Comparison of ENCODE assay signal across 12 cellular contexts in genomic region chr13:79108914-79109643, GRCh38.
DNase-seq lines count a peak whose midpoint lies in the region; ATAC-seq, FAIRE-seq and TF ChIP-seq lines count a peak whose summit lies in the region.
"Had no signal": no experiment of that assay in that cellular context is flagged by ENCODE, and none has a peak within 500 bp of the region (broad histone marks: within the 10 kb centered on the region; RNA-seq: fewer than 3 reads in every experiment).

No MANE protein-coding gene starts in this region.

- no peak for TF ChIP-seq POLR2A in body of pancreas (IDR thresholded peaks at IDR 0.05)

- intact Hi-C loops in body of pancreas (cut with DNase I): no loop called here

- TF ChIP-seq CTCF in body of pancreas (IDR thresholded peaks at IDR 0.05): no peak
- no peak for TF ChIP-seq CTCF in D721Med (IDR thresholded peaks at IDR 0.05; ENCODE audit: insufficient read depth, missing control alignments)

- 89 to 90% (median 89%) methylated on average over 1 of the region's 1 CpG for WGBS in small intestine, 3 donors
- WGBS in body of pancreas, 2 donors: 62 to 63% methylated on average over 1 of the region's 1 CpG

- H3K27ac ChIP-seq in small intestine (ENCODE audit: low read depth in 1 of 2, low read length in 1 of 2): no peak overlapping the region
- no peak overlapping the region for H3K27ac ChIP-seq in body of pancreas
- H3K27ac ChIP-seq: psoas muscle had no signal

- no peaks in the 10 kb centered on the region for H3K9me3 ChIP-seq in small intestine (ENCODE audit: control insufficient read depth, low read depth)
- no peaks in the 10 kb centered on the region for H3K9me3 ChIP-seq in body of pancreas
- H3K9me3 ChIP-seq: psoas muscle had no signal

- H3K27me3 ChIP-seq in small intestine (ENCODE audit: control insufficient read depth in 2 of 2, insufficient read depth in 2 of 2, low read length in 2 of 2) (no peaks in the 10 kb centered on the region), body of pancreas (no peaks in the 10 kb centered on the region)

- DNase-seq in DMS 273 treated with DMSO at 0.1 percent for 48 hours (lab: John Stamatoyannopoulos, UW): peak; percentile 43
- peak; percentile 39 for DNase-seq in NCI-H2081 treated with DMSO at 0.1 percent for 48 hours (lab: John Stamatoyannopoulos, UW)
- no peak for DNase-seq in small intestine
- DNase-seq in SW 1271 (lab: John Stamatoyannopoulos, UW): no peak
- no peak for DNase-seq in body of pancreas
- no peak for DNase-seq in D721Med (ENCODE audit: insufficient read length, low spot score)
- DNase-seq: kidney, psoas muscle had no signal

- FAIRE-seq in small intestine (lab: Jason Lieb, UNC): no peak
- no peak for FAIRE-seq in D721Med (lab: Jason Lieb, UNC)
- FAIRE-seq: endometrium, kidney, RCC 7860 had no signal

- H3K4me3 ChIP-seq in small intestine (ENCODE audit: low read depth in 1 of 2, low read length in 2 of 2) (no peak overlapping the region), body of pancreas (no peak overlapping the region)
- H3K4me3 ChIP-seq: psoas muscle had no signal

- ATAC-seq in GM19372 (IDR thresholded peaks at IDR 0.05; ENCODE audit: low read depth, unreplicated experiment) (peak; percentile 82), HG03025 (IDR thresholded peaks at IDR 0.05; ENCODE audit: low FRiP score, unreplicated experiment) (peak; percentile 91), body of pancreas (no peak)

- H3K4me1 ChIP-seq in small intestine (ENCODE audit: control insufficient read depth in 2 of 2, insufficient read depth in 1 of 2, low read depth in 1 of 2, low read length in 1 of 2) (no peaks in the 10 kb centered on the region), body of pancreas (no peaks in the 10 kb centered on the region)
- H3K4me1 ChIP-seq: psoas muscle had no signal

- no peaks in the 10 kb centered on the region for H3K36me3 ChIP-seq in small intestine (ENCODE audit: control insufficient read depth in 2 of 2, insufficient read depth in 2 of 2, low read length in 2 of 2)
- H3K36me3 ChIP-seq in body of pancreas (replicated peaks in 1 of 2; ENCODE audit: insufficient read depth in 1 of 2, low read depth in 2 of 2): no peaks in the 10 kb centered on the region

Comparison
In these comparisons a context has a peak if more than half of its experiments do, and no peak if none do; other contexts are left out.
1. DNase-seq: peak in DMS 273 treated with DMSO at 0.1 percent for 48 hours (single experiment) and NCI-H2081 treated with DMSO at 0.1 percent for 48 hours (single experiment); none in small intestine (single experiment), SW 1271 (0 of 2), body of pancreas (0 of 4) and D721Med (single experiment).